1 cellular context compared by ENCODE assay signal in the genomic region with DNA sequence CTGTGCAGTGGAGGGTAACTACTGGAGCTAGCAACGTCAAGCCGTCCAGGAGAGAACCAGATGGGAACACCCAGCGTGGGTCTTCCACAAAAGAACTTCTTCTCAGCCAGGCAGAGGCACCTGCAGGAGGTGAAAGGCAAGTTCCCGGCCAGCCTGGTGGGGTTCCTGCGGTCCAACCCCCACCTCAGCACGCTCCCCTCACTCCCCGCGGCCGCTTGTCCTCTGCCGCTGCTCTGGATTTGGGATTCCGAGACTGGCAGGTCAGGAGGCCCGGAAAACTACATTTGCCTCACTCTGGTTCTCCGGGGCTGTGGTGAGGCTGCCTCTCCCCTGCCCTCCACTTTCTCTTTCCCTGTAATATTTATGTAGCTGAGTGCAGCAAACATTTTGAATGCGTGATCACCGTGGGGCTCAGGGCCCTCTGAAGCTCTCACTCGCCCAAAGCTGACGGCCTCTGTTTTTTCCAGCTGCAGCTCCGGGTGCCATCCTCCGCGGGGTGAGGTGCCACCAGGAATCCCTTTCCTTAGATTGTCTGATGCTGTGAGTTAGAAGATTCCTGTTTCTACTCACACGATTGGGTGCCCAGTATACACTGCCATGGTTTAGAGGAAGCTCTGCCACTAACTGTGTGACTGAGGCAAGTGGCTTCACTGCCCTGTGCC.
TF ChIP-seq lines count a peak whose summit lies in the region.

No MANE protein-coding gene starts in this region.

TF ChIP-seq in K562, 482 proteins besides CTCF, POLR2A, EP300 and RAD21 (continued from another document):
- TF ChIP-seq, protein P1, sequence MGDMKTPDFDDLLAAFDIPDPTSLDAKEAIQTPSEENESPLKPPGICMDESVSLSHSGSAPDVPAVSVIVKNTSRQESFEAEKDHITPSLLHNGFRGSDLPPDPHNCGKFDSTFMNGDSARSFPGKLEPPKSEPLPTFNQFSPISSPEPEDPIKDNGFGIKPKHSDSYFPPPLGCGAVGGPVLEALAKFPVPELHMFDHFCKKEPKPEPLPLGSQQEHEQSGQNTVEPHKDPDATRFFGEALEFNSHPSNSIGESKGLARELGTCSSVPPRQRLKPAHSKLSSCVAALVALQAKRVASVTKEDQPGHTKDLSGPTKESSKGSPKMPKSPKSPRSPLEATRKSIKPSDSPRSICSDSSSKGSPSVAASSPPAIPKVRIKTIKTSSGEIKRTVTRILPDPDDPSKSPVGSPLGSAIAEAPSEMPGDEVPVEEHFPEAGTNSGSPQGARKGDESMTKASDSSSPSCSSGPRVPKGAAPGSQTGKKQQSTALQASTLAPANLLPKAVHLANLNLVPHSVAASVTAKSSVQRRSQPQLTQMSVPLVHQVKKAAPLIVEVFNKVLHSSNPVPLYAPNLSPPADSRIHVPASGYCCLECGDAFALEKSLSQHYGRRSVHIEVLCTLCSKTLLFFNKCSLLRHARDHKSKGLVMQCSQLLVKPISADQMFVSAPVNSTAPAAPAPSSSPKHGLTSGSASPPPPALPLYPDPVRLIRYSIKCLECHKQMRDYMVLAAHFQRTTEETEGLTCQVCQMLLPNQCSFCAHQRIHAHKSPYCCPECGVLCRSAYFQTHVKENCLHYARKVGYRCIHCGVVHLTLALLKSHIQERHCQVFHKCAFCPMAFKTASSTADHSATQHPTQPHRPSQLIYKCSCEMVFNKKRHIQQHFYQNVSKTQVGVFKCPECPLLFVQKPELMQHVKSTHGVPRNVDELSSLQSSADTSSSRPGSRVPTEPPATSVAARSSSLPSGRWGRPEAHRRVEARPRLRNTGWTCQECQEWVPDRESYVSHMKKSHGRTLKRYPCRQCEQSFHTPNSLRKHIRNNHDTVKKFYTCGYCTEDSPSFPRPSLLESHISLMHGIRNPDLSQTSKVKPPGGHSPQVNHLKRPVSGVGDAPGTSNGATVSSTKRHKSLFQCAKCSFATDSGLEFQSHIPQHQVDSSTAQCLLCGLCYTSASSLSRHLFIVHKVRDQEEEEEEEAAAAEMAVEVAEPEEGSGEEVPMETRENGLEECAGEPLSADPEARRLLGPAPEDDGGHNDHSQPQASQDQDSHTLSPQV (IDR thresholded peaks at IDR 0.05), result no peak
- TF ChIP-seq NR2F6 (CRISPR knock-in tag; IDR thresholded peaks at IDR 0.05) (no peak), TBP (optimal IDR thresholded peaks at IDR 0.05; ENCODE audit: low read depth, low read length) (no peak), ZNF12 (CRISPR knock-in tag; IDR thresholded peaks at IDR 0.05) (no peak), HMGN3 (IDR thresholded peaks at IDR 0.05; ENCODE audit: borderline replicate concordance, extremely low read depth, insufficient read length, low read depth, low read length) (no peak)
TF ChIP-seq in K562: peak in this region for 0.
